2 cellular contexts compared by ENCODE assay signal in the genomic region with DNA sequence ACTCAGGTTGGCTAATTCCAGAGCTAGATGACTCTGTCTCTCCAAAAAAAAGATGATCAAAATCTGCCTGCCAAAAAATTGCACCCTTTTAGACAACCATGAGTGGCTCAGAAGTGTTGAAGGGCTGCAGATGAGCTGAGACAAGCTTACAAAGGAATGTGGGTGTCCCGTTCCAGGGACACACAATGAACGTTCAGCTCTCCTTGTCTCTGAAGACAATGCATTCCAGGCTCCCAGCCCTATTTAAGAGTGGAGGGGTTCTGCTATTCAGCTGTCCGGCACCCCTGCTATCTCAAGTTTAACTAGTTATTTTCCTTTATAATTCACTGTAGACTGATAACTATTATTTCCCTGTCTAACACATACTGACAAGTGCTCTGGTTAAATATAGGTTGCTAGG.
TF ChIP-seq lines count a peak whose summit lies in the region.

No MANE protein-coding gene starts in this region.

TF ChIP-seq in GM23338, 12 proteins besides CTCF, POLR2A, EP300 and RAD21 (continued from another document and continues in another):
- TF ChIP-seq, protein P1, sequence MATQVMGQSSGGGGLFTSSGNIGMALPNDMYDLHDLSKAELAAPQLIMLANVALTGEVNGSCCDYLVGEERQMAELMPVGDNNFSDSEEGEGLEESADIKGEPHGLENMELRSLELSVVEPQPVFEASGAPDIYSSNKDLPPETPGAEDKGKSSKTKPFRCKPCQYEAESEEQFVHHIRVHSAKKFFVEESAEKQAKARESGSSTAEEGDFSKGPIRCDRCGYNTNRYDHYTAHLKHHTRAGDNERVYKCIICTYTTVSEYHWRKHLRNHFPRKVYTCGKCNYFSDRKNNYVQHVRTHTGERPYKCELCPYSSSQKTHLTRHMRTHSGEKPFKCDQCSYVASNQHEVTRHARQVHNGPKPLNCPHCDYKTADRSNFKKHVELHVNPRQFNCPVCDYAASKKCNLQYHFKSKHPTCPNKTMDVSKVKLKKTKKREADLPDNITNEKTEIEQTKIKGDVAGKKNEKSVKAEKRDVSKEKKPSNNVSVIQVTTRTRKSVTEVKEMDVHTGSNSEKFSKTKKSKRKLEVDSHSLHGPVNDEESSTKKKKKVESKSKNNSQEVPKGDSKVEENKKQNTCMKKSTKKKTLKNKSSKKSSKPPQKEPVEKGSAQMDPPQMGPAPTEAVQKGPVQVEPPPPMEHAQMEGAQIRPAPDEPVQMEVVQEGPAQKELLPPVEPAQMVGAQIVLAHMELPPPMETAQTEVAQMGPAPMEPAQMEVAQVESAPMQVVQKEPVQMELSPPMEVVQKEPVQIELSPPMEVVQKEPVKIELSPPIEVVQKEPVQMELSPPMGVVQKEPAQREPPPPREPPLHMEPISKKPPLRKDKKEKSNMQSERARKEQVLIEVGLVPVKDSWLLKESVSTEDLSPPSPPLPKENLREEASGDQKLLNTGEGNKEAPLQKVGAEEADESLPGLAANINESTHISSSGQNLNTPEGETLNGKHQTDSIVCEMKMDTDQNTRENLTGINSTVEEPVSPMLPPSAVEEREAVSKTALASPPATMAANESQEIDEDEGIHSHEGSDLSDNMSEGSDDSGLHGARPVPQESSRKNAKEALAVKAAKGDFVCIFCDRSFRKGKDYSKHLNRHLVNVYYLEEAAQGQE (IDR thresholded peaks at IDR 0.05; ENCODE audit: unreplicated experiment) = no peak
- TF ChIP-seq JUNB (IDR thresholded peaks at IDR 0.05; ENCODE audit: unreplicated experiment) (no peak), STAT1 (IDR thresholded peaks at IDR 0.05; ENCODE audit: unreplicated experiment) (no peak), CREB1 (CRISPR knock-in tag; IDR thresholded peaks at IDR 0.05; ENCODE audit: low read depth) (no peak), ZNF331 (CRISPR knock-in tag; IDR thresholded peaks at IDR 0.05; ENCODE audit: low read depth) (no peak), EZH2 (IDR thresholded peaks at IDR 0.05; ENCODE audit: low read depth, unreplicated experiment) (no peak), NANOG (IDR thresholded peaks at IDR 0.05; ENCODE audit: borderline replicate concordance) (no peak), ZNF114 (CRISPR knock-in tag; IDR thresholded peaks at IDR 0.05) (no peak)
- TF ChIP-seq, protein P2, sequence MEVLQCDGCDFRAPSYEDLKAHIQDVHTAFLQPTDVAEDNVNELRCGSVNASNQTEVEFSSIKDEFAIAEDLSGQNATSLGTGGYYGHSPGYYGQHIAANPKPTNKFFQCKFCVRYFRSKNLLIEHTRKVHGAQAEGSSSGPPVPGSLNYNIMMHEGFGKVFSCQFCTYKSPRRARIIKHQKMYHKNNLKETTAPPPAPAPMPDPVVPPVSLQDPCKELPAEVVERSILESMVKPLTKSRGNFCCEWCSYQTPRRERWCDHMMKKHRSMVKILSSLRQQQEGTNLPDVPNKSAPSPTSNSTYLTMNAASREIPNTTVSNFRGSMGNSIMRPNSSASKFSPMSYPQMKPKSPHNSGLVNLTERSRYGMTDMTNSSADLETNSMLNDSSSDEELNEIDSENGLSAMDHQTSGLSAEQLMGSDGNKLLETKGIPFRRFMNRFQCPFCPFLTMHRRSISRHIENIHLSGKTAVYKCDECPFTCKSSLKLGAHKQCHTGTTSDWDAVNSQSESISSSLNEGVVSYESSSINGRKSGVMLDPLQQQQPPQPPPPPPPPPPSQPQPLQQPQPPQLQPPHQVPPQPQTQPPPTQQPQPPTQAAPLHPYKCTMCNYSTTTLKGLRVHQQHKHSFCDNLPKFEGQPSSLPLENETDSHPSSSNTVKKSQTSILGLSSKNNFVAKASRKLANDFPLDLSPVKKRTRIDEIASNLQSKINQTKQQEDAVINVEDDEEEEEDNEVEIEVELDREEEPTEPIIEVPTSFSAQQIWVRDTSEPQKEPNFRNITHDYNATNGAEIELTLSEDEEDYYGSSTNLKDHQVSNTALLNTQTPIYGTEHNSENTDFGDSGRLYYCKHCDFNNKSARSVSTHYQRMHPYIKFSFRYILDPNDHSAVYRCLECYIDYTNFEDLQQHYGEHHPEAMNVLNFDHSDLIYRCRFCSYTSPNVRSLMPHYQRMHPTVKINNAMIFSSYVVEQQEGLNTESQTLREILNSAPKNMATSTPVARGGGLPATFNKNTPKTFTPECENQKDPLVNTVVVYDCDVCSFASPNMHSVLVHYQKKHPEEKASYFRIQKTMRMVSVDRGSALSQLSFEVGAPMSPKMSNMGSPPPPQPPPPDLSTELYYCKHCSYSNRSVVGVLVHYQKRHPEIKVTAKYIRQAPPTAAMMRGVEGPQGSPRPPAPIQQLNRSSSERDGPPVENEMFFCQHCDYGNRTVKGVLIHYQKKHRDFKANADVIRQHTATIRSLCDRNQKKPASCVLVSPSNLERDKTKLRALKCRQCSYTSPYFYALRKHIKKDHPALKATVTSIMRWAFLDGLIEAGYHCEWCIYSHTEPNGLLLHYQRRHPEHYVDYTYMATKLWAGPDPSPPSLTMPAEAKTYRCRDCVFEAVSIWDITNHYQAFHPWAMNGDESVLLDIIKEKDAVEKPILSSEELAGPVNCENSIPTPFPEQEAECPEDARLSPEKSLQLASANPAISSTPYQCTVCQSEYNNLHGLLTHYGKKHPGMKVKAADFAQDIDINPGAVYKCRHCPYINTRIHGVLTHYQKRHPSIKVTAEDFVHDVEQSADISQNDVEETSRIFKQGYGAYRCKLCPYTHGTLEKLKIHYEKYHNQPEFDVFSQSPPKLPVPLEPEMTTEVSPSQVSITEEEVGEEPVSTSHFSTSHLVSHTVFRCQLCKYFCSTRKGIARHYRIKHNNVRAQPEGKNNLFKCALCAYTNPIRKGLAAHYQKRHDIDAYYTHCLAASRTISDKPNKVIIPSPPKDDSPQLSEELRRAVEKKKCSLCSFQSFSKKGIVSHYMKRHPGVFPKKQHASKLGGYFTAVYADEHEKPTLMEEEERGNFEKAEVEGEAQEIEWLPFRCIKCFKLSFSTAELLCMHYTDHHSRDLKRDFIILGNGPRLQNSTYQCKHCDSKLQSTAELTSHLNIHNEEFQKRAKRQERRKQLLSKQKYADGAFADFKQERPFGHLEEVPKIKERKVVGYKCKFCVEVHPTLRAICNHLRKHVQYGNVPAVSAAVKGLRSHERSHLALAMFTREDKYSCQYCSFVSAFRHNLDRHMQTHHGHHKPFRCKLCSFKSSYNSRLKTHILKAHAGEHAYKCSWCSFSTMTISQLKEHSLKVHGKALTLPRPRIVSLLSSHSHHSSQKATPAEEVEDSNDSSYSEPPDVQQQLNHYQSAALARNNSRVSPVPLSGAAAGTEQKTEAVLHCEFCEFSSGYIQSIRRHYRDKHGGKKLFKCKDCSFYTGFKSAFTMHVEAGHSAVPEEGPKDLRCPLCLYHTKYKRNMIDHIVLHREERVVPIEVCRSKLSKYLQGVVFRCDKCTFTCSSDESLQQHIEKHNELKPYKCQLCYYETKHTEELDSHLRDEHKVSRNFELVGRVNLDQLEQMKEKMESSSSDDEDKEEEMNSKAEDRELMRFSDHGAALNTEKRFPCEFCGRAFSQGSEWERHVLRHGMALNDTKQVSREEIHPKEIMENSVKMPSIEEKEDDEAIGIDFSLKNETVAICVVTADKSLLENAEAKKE (CRISPR knock-in tag; IDR thresholded peaks at IDR 0.05) = no peak
- TF ChIP-seq, protein P3, sequence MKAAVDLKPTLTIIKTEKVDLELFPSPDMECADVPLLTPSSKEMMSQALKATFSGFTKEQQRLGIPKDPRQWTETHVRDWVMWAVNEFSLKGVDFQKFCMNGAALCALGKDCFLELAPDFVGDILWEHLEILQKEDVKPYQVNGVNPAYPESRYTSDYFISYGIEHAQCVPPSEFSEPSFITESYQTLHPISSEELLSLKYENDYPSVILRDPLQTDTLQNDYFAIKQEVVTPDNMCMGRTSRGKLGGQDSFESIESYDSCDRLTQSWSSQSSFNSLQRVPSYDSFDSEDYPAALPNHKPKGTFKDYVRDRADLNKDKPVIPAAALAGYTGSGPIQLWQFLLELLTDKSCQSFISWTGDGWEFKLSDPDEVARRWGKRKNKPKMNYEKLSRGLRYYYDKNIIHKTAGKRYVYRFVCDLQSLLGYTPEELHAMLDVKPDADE (IDR thresholded peaks at IDR 0.05) = no peak

TF ChIP-seq in H1, 55 proteins besides CTCF, POLR2A, EP300 and RAD21 (continued from another document):
- TF ChIP-seq, protein P4, sequence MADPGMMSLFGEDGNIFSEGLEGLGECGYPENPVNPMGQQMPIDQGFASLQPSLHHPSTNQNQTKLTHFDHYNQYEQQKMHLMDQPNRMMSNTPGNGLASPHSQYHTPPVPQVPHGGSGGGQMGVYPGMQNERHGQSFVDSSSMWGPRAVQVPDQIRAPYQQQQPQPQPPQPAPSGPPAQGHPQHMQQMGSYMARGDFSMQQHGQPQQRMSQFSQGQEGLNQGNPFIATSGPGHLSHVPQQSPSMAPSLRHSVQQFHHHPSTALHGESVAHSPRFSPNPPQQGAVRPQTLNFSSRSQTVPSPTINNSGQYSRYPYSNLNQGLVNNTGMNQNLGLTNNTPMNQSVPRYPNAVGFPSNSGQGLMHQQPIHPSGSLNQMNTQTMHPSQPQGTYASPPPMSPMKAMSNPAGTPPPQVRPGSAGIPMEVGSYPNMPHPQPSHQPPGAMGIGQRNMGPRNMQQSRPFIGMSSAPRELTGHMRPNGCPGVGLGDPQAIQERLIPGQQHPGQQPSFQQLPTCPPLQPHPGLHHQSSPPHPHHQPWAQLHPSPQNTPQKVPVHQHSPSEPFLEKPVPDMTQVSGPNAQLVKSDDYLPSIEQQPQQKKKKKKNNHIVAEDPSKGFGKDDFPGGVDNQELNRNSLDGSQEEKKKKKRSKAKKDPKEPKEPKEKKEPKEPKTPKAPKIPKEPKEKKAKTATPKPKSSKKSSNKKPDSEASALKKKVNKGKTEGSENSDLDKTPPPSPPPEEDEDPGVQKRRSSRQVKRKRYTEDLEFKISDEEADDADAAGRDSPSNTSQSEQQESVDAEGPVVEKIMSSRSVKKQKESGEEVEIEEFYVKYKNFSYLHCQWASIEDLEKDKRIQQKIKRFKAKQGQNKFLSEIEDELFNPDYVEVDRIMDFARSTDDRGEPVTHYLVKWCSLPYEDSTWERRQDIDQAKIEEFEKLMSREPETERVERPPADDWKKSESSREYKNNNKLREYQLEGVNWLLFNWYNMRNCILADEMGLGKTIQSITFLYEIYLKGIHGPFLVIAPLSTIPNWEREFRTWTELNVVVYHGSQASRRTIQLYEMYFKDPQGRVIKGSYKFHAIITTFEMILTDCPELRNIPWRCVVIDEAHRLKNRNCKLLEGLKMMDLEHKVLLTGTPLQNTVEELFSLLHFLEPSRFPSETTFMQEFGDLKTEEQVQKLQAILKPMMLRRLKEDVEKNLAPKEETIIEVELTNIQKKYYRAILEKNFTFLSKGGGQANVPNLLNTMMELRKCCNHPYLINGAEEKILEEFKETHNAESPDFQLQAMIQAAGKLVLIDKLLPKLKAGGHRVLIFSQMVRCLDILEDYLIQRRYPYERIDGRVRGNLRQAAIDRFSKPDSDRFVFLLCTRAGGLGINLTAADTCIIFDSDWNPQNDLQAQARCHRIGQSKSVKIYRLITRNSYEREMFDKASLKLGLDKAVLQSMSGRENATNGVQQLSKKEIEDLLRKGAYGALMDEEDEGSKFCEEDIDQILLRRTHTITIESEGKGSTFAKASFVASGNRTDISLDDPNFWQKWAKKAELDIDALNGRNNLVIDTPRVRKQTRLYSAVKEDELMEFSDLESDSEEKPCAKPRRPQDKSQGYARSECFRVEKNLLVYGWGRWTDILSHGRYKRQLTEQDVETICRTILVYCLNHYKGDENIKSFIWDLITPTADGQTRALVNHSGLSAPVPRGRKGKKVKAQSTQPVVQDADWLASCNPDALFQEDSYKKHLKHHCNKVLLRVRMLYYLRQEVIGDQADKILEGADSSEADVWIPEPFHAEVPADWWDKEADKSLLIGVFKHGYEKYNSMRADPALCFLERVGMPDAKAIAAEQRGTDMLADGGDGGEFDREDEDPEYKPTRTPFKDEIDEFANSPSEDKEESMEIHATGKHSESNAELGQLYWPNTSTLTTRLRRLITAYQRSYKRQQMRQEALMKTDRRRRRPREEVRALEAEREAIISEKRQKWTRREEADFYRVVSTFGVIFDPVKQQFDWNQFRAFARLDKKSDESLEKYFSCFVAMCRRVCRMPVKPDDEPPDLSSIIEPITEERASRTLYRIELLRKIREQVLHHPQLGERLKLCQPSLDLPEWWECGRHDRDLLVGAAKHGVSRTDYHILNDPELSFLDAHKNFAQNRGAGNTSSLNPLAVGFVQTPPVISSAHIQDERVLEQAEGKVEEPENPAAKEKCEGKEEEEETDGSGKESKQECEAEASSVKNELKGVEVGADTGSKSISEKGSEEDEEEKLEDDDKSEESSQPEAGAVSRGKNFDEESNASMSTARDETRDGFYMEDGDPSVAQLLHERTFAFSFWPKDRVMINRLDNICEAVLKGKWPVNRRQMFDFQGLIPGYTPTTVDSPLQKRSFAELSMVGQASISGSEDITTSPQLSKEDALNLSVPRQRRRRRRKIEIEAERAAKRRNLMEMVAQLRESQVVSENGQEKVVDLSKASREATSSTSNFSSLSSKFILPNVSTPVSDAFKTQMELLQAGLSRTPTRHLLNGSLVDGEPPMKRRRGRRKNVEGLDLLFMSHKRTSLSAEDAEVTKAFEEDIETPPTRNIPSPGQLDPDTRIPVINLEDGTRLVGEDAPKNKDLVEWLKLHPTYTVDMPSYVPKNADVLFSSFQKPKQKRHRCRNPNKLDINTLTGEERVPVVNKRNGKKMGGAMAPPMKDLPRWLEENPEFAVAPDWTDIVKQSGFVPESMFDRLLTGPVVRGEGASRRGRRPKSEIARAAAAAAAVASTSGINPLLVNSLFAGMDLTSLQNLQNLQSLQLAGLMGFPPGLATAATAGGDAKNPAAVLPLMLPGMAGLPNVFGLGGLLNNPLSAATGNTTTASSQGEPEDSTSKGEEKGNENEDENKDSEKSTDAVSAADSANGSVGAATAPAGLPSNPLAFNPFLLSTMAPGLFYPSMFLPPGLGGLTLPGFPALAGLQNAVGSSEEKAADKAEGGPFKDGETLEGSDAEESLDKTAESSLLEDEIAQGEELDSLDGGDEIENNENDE (IDR thresholded peaks at IDR 0.05; ENCODE audit: insufficient replicate concordance, low read length) = no peak
- TF ChIP-seq TEAD4 (IDR thresholded peaks at IDR 0.05; ENCODE audit: low read depth, low read length) = 0 out of 2 replicates have a peak, but pooled peaks have one; percentile 21
TF ChIP-seq in H1: peak in this region for 1.
